ENCODE assay signal across 1 cellular context in the genomic region with DNA sequence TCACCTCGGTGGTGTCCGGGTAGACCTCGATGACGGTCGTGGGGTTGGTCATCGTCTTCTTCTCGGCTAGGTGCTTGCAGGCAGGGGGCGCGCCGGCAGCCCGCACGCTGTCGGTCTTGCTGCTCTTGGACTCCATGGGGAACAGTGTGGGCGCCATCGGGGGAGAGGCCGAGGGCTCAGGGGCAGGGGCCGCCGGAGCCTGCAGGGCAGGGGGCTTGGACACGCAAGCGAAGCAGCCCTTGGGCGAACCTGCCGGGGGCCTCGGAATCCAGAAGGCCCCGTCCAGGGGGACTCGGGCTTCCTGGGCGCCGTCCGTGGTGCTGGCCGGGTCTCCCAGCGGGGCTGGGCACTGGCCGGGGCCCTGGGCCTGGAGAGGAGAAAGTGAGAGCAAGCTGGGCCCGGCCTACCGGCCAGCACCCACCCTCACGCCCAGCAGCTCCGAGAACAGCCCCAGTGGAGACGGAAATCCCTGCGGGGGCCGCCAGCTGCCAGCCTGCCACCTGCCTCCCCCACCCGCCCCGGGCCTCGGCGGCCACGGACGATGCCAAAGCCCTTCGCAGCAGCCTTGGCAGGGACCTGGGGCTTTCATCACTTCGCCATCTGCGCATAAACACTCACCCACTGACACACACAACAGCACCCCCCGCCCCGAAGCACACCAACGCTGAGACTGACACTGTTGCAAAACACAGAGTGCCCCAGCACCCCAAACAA.
TF ChIP-seq lines count a peak whose summit lies in the region.

No MANE protein-coding gene starts in this region.

TF ChIP-seq in H1, 55 proteins besides CTCF, POLR2A, EP300 and RAD21:
- no peak for TF ChIP-seq RFX5 (IDR thresholded peaks at IDR 0.05; ENCODE audit: borderline replicate concordance, low read depth, low read length)
- no peak for TF ChIP-seq SP4 (IDR thresholded peaks at IDR 0.05; ENCODE audit: low read length)
- TF ChIP-seq EZH2 (IDR thresholded peaks at IDR 0.05; ENCODE audit: low read depth, low read length, severe bottlenecking) = no peak
- TF ChIP-seq SIX5 (IDR thresholded peaks at IDR 0.05; ENCODE audit: low read depth, low read length) = no peak
- no peak for TF ChIP-seq SP1 (IDR thresholded peaks at IDR 0.05; ENCODE audit: low read depth, low read length)
- no peak for TF ChIP-seq POU5F1 (IDR thresholded peaks at IDR 0.05; ENCODE audit: low read depth, low read length)
- no peak for TF ChIP-seq FOSL1 (IDR thresholded peaks at IDR 0.05; ENCODE audit: insufficient read depth, low read depth, low read length)
- no peak for TF ChIP-seq SIN3A (conservative IDR thresholded peaks at IDR 0.05 in 1 of 2, IDR thresholded peaks at IDR 0.05 in 1 of 2; ENCODE audit: low read depth in 1 of 2, low read length in 2 of 2)
- TF ChIP-seq CBX5 (IDR thresholded peaks at IDR 0.05; ENCODE audit: low read depth, low read length) = no peak
- no peak for TF ChIP-seq CHD1 (IDR thresholded peaks at IDR 0.05; ENCODE audit: low read depth, low read length)
- TF ChIP-seq, protein P1, sequence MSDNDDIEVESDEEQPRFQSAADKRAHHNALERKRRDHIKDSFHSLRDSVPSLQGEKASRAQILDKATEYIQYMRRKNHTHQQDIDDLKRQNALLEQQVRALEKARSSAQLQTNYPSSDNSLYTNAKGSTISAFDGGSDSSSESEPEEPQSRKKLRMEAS (IDR thresholded peaks at IDR 0.05) = no peak
- TF ChIP-seq SP2 (IDR thresholded peaks at IDR 0.05; ENCODE audit: low read length) = no peak
- TF ChIP-seq TAF1 (IDR thresholded peaks at IDR 0.05; ENCODE audit: low read depth, low read length) = no peak
- TF ChIP-seq KDM5A (IDR thresholded peaks at IDR 0.05; ENCODE audit: low read length) = no peak
